In genomic region chr11:132056689-132057088, GRCh38 we compare ENCODE assay signal across 1 cellular context.
TF ChIP-seq lines count a peak whose summit lies in the region.

No MANE protein-coding gene starts in this region.

TF ChIP-seq in IMR-90, 13 proteins besides CTCF, POLR2A, EP300 and RAD21 (continued from another document):
- TF ChIP-seq MAFK (IDR thresholded peaks at IDR 0.05; ENCODE audit: low read depth, low read length), result peak; percentile 69
- TF ChIP-seq BHLHE40 (IDR thresholded peaks at IDR 0.05; ENCODE audit: low read depth, low read length), result peak; percentile 40; the same call in 1 of the 2 replicates
- no peak for TF ChIP-seq SMC3 (IDR thresholded peaks at IDR 0.05; ENCODE audit: low read depth, low read length)
- TF ChIP-seq CEBPB (IDR thresholded peaks at IDR 0.05; ENCODE audit: low read depth, low read length), result peak; percentile 79
- no peak for TF ChIP-seq USF2 (IDR thresholded peaks at IDR 0.05; ENCODE audit: low read depth, low read length)
- peak; percentile 91 for TF ChIP-seq FOS (IDR thresholded peaks at IDR 0.05; ENCODE audit: low read depth, low read length)
TF ChIP-seq in IMR-90: peak in this region for 6.
